1 cellular context compared by ENCODE assay signal in genomic region chr6:84731901-84732300, GRCh38.
A peak's percentile ranks its signal among the peaks of the same experiment; 100 is the strongest.
TF ChIP-seq lines count a peak whose summit lies in the region.

No MANE protein-coding gene starts in this region.

TF ChIP-seq in K562, 482 proteins besides CTCF, POLR2A, EP300 and RAD21 (continued from another document):
- TF ChIP-seq CBFA2T2 (conservative IDR thresholded peaks at IDR 0.05): peak; percentile 21; the same call in 1 of the 2 replicates
- no peak for TF ChIP-seq CHAMP1 (IDR thresholded peaks at IDR 0.05)
- TF ChIP-seq TBP (optimal IDR thresholded peaks at IDR 0.05; ENCODE audit: low read depth, low read length): no peak
- TF ChIP-seq RBM17 (IDR thresholded peaks at IDR 0.05; ENCODE audit: borderline replicate concordance, low read depth, low read length): no peak
- TF ChIP-seq SFPQ (IDR thresholded peaks at IDR 0.05; ENCODE audit: low read depth, low read length): no peak
- TF ChIP-seq E2F4 (CRISPR knock-in tag; IDR thresholded peaks at IDR 0.05; ENCODE audit: low read depth): no peak
- TF ChIP-seq RBM15 (IDR thresholded peaks at IDR 0.05; ENCODE audit: insufficient read depth, low read length): no peak
- no peak for TF ChIP-seq EZH2 (IDR thresholded peaks at IDR 0.05; ENCODE audit: borderline replicate concordance, low read depth, low read length)
- TF ChIP-seq MTA1 (IDR thresholded peaks at IDR 0.05; ENCODE audit: borderline replicate concordance): no peak
- no peak for TF ChIP-seq ID3 (CRISPR knock-in tag; IDR thresholded peaks at IDR 0.05)
- no peak for TF ChIP-seq ID3 (tag; IDR thresholded peaks at IDR 0.05)
- peak; percentile 53 for TF ChIP-seq CBFA2T3 (IDR thresholded peaks at IDR 0.05)
- no peak for TF ChIP-seq SRF (CRISPR knock-in tag; IDR thresholded peaks at IDR 0.05)
